17 cellular contexts compared by ENCODE assay signal in genomic region chr3:41987627-41988026, GRCh38.
"Had no signal": no experiment of that assay in that cellular context is flagged by ENCODE, and none has a peak within 500 bp of the region (broad histone marks: within the 10 kb centered on the region; RNA-seq: fewer than 3 reads in every experiment).

No MANE protein-coding gene starts in this region.

- H3K27me3 ChIP-seq: ascending aorta, colonic mucosa, left lung, tibial nerve, vagina had no signal

- DNase-seq: activated CD4-positive, alpha-beta T cell treated with anti-CD3 and anti-CD28 coated beads for 1 hour; activated CD8-positive, alpha-beta memory T cell treated with anti-CD3 and anti-CD28 coated beads for 24 hours; activated CD8-positive, alpha-beta memory T cell treated with anti-CD3 and anti-CD28 coated beads, Interleukin-2, amount 50 U/mL, for 48 hours; activated gamma-delta T cell; activated T-cell treated with anti-CD3 and anti-CD28 coated beads, Interleukin-2, amount 50 U/mL, for 72 hours; colonic mucosa; erythroblast; kidney; left lung; nucleus accumbens; retina; stimulated activated CD4-positive, alpha-beta T cell treated with anti-CD3 and anti-CD28 coated beads, Interleukin-12 subunit alpha, Interleukin-12 subunit beta, amount 100 ng/mL, for 4 hours; stimulated activated CD4-positive, alpha-beta T cell treated with anti-CD3 and anti-CD28 coated beads, Interleukin-2, amount 100 ng/mL, for 24 hours; WERI-Rb-1 had no signal

- H3K4me1 ChIP-seq: ascending aorta, colonic mucosa, left lung, tibial nerve, vagina had no signal

- H3K9me3 ChIP-seq: ascending aorta, colonic mucosa, left lung, tibial nerve, vagina had no signal

- H3K4me3 ChIP-seq: ascending aorta, colonic mucosa, left lung, tibial nerve, vagina had no signal

- H3K27ac ChIP-seq: ascending aorta, colonic mucosa, tibial nerve, vagina, WERI-Rb-1 had no signal

- H3K36me3 ChIP-seq: ascending aorta, colonic mucosa, left lung, tibial nerve, vagina, WERI-Rb-1 had no signal
